ENCODE assay signal across 12 cellular contexts in the genomic region with DNA sequence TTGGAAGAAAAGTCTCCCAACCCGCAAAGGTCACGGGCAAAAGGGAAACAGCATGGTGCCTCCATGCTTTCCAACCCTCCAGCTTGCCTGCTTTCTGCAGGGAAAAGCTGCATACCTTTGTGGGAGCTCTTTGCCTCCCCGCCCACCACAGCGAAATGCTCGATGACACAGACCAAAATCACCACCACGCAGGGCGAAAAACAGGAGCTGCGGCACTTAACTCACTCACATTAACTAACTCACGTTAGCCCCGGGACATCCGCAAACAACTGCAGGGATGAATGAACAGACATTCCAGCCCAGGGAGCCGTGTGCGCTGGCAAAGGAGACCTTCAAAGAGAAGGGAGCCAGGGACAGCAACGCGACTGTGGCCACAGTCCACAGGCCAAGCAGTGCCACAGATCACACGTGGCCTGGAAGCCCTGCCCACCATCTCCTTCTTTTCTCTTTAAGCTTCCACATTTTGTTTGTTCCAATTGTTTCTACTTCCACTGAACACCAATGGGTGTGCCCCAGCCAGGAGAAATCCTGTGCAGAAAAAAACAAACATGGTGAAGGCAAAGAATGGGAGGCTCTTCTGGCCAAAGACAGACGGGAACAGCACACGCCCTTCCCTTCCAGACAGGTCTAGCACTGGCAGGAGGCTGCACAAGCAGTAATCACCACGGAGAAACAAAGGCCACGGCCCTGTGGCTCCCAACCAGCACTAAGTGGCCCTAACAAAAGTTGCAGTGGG. TPM values are rescaled to one million over a fixed set of nuclear protein-coding genes. Genes with fewer than 3 reads are reported as not detected.
DNase-seq lines count a peak whose midpoint lies in the region; ATAC-seq and TF ChIP-seq lines count a peak whose summit lies in the region.
"Had no signal": no experiment of that assay in that cellular context is flagged by ENCODE, and none has a peak within 500 bp of the region (broad histone marks: within the 10 kb centered on the region; RNA-seq: fewer than 3 reads in every experiment).

No MANE protein-coding gene starts in this region.

- intact Hi-C loops in Right ventricle myocardium inferior (cut with DNase I) (loop anchor here (1.0 kb wide), 1 partner anchor 26 kb away; no protein-coding TSS in a partner anchor), cardiac septum (cut with DNase I) (no loop called here), vagina (cut with DNase I) (no loop called here)

- H2BK5ac ChIP-seq in trophoblast cell (ENCODE audit: low read depth, low read length, poor library complexity) = no peak overlapping the region

- peaks cover 0 to 24% of the 10 kb centered on the region in 2 donors for H3K36me3 ChIP-seq in gastroesophageal sphincter
- H3K36me3 ChIP-seq in trophoblast cell (ENCODE audit: control insufficient read depth in 1 of 2, insufficient read depth in 2 of 2, low read length in 2 of 2) = peaks cover 11% of the 10 kb centered on the region in 2 experiments
- H3K36me3 ChIP-seq in vagina = no peaks in the 10 kb centered on the region
- H3K36me3 ChIP-seq: thyroid gland had no signal

- no peak overlapping the region for H3K4ac ChIP-seq in trophoblast cell (ENCODE audit: low read depth, low read length)

- no peak overlapping the region for H2BK12ac ChIP-seq in trophoblast cell (ENCODE audit: low read length)

- no peak for TF ChIP-seq EP300 in gastroesophageal sphincter (IDR thresholded peaks at IDR 0.05)

- no peak overlapping the region for H3K23ac ChIP-seq in trophoblast cell (ENCODE audit: low read length)

- no peaks in the 10 kb centered on the region for H3K79me2 ChIP-seq in trophoblast cell (ENCODE audit: control insufficient read depth, insufficient read depth, low read length, poor library complexity)

- H2AK5ac ChIP-seq in trophoblast cell (ENCODE audit: low read length) = no peak overlapping the region

- no peak overlapping the region for H3K9ac ChIP-seq in trophoblast cell (ENCODE audit: low read length)

- no peak for TF ChIP-seq POLR2A in gastroesophageal sphincter (IDR thresholded peaks at IDR 0.05)
- no peak for TF ChIP-seq POLR2A in vagina (IDR thresholded peaks at IDR 0.05)

- 38 to 52% methylated on average over 5 to 7 of the region's 20 CpGs for WGBS in gastroesophageal sphincter (ENCODE audit: low coverage in 1 of 2), 2 donors
- WGBS in trophoblast cell (ENCODE audit: extremely low coverage, insufficient coverage, insufficient read length) = no CpG with 5 or more reads among the region's 20 CpGs

- no peak overlapping the region for H4K91ac ChIP-seq in trophoblast cell (ENCODE audit: low read depth, low read length)

- no peak overlapping the region for H3K4me2 ChIP-seq in trophoblast cell (ENCODE audit: low read length)

- H2BK120ac ChIP-seq in trophoblast cell (ENCODE audit: insufficient read depth, low read length, poor library complexity) = no peak overlapping the region

- DNase-seq in Right ventricle myocardium inferior (ENCODE audit: missing footprints) (peak; percentile 63), cardiac septum (ENCODE audit: low spot score) (no peak), trophoblast cell (no peak), vagina (ENCODE audit: extremely low spot score in 2 of 2) (no peak), foreskin melanocyte (no peak)
- DNase-seq: NCI-H510A, thyroid gland had no signal

- H3K79me1 ChIP-seq in trophoblast cell (ENCODE audit: low read length) = no peaks in the 10 kb centered on the region

- no peak for TF ChIP-seq CTCF in gastroesophageal sphincter (IDR thresholded peaks at IDR 0.05)
- TF ChIP-seq CTCF in vagina (IDR thresholded peaks at IDR 0.05) = no peak

- H3K14ac ChIP-seq in trophoblast cell (ENCODE audit: low read length) = no peak overlapping the region

- no peaks in the 10 kb centered on the region for H3K9me3 ChIP-seq in gastroesophageal sphincter
- no peaks in the 10 kb centered on the region for H3K9me3 ChIP-seq in trophoblast cell (ENCODE audit: insufficient read depth, low read depth, low read length)
- H3K9me3 ChIP-seq in vagina = no peaks in the 10 kb centered on the region
- H3K9me3 ChIP-seq: thyroid gland had no signal

- no peak overlapping the region for H4K12ac ChIP-seq in trophoblast cell (ENCODE audit: low read depth, low read length)

- H2AFZ ChIP-seq in trophoblast cell (ENCODE audit: insufficient read depth, low read length, poor library complexity) = no peak overlapping the region

- H3K27me3 ChIP-seq in gastroesophageal sphincter (no peaks in the 10 kb centered on the region), trophoblast cell (ENCODE audit: insufficient read depth, low read length) (no peaks in the 10 kb centered on the region), vagina (no peaks in the 10 kb centered on the region)
- H3K27me3 ChIP-seq: thyroid gland had no signal

- H3K18ac ChIP-seq in trophoblast cell (ENCODE audit: low read length) = peak overlapping the region; percentile 49

- H3K4me3 ChIP-seq in gastroesophageal sphincter (no peak overlapping the region), trophoblast cell (ENCODE audit: low read depth, low read length) (no peak overlapping the region), vagina (no peak overlapping the region)
- H3K4me3 ChIP-seq: thyroid gland had no signal

- H4K8ac ChIP-seq in trophoblast cell (ENCODE audit: low read depth, low read length) = no peak overlapping the region

- ATAC-seq in Right ventricle myocardium inferior (no peak), gastroesophageal sphincter (peak; percentile 42), GM19023 (IDR thresholded peaks at IDR 0.05; ENCODE audit: unreplicated experiment) (no peak), GM18868 (IDR thresholded peaks at IDR 0.05; ENCODE audit: unreplicated experiment) (no peak)
- ATAC-seq: activated naive CD4-positive, alpha-beta T cell treated with anti-CD3 and anti-CD28 coated beads, Interleukin-2, amount 50 U/mL, for 72 hours had no signal

- H3K27ac ChIP-seq in gastroesophageal sphincter = peak overlapping the region in 3 of 4 donors; percentile 65 to 79 (median 66)
- no peak overlapping the region for H3K27ac ChIP-seq in trophoblast cell (ENCODE audit: low read depth, low read length)
- peak overlapping the region; percentile 38 for H3K27ac ChIP-seq in vagina
- H3K27ac ChIP-seq: thyroid gland had no signal

- peaks cover 5 to 98% (median 58%) of the 10 kb centered on the region in 3 donors for H3K4me1 ChIP-seq in gastroesophageal sphincter
- H3K4me1 ChIP-seq in trophoblast cell (ENCODE audit: control insufficient read depth in 1 of 2, insufficient read depth in 2 of 2, low read length in 2 of 2) = peaks cover 8 to 9% of the 10 kb centered on the region in 2 experiments
- peaks cover 96% of the 10 kb centered on the region for H3K4me1 ChIP-seq in vagina

RNA-seq across cellular contexts. Expression of gene DUSP8, which starts 39.3 kb away (rescaled TPM):
- total RNA-seq in Right ventricle myocardium inferior = 10.5 TPM
- total RNA-seq in cardiac septum = 36.9 TPM
- total RNA-seq in gastroesophageal sphincter = 1 to 10 TPM; 3.3 to 7.8 (median 4.9) TPM
- polyA plus RNA-seq in trophoblast cell (2013) = 29.7 and 31.2 TPM in 2 replicates
- 2.9 TPM for total RNA-seq in vagina

RNA-seq across cellular contexts. Expression of gene MOB2, which starts 46.2 kb away (rescaled TPM):
- 48.7 TPM for total RNA-seq in Right ventricle myocardium inferior
- 48.5 TPM for total RNA-seq in cardiac septum
- total RNA-seq in gastroesophageal sphincter = 100 to 1,000 TPM in 2 of 4 donors, 10 to 100 TPM in 2; 59.6 to 103 (median 87.8) TPM
- polyA plus RNA-seq in trophoblast cell (2013) = 17.4 and 19.5 TPM in 2 replicates
- 34.1 TPM for total RNA-seq in vagina

RNA-seq across cellular contexts. Expression of gene KRTAP5-1, which starts 52.3 kb away (rescaled TPM):
- not detected for total RNA-seq in Right ventricle myocardium inferior
- not detected for total RNA-seq in cardiac septum
- not detected for total RNA-seq in gastroesophageal sphincter
- not detected in 2 replicates for polyA plus RNA-seq in trophoblast cell (2013)
- not detected for total RNA-seq in vagina
- total RNA-seq: A172; activated naive CD4-positive, alpha-beta T cell treated with anti-CD3 and anti-CD28 coated beads, Interleukin-2, amount 50 U/mL, for 72 hours; thyroid gland had no signal
